2 cellular contexts compared by ENCODE assay signal in genomic region chr11:61171907-61172306, GRCh38.
TF ChIP-seq lines count a peak whose summit lies in the region.

No MANE protein-coding gene starts in this region.

TF ChIP-seq in GM12878, 131 proteins besides CTCF, POLR2A, EP300 and RAD21:
- TF ChIP-seq PKNOX1 (IDR thresholded peaks at IDR 0.05), result peak; percentile 80
- TF ChIP-seq POU2F2 (IDR thresholded peaks at IDR 0.05; ENCODE audit: borderline replicate concordance, low read depth, low read length), result no peak
- peak; percentile 78 for TF ChIP-seq PBX3 (IDR thresholded peaks at IDR 0.05; ENCODE audit: insufficient replicate concordance, low read depth, low read length)
- no peak for TF ChIP-seq ATF2 (IDR thresholded peaks at IDR 0.05; ENCODE audit: low read length)
- TF ChIP-seq RUNX3 (IDR thresholded peaks at IDR 0.05; ENCODE audit: low read length), result peak; percentile 47; the same call in 1 of the 2 replicates
- TF ChIP-seq ZZZ3 (IDR thresholded peaks at IDR 0.05; ENCODE audit: control insufficient read depth, insufficient read length, low read depth), result no peak
- no peak for TF ChIP-seq MTA3 (IDR thresholded peaks at IDR 0.05; ENCODE audit: borderline replicate concordance, low read length)

TF ChIP-seq in HepG2, 621 proteins besides CTCF, POLR2A, EP300 and RAD21:
- TF ChIP-seq ZNF720 (CRISPR knock-in tag; IDR thresholded peaks at IDR 0.05) (no peak), HES4 (CRISPR knock-in tag; IDR thresholded peaks at IDR 0.05; ENCODE audit: borderline replicate concordance) (no peak), ZNF768 (CRISPR knock-in tag; IDR thresholded peaks at IDR 0.05) (no peak), ZNF343 (CRISPR knock-in tag; IDR thresholded peaks at IDR 0.05) (no peak), ARID5B (CRISPR knock-in tag; IDR thresholded peaks at IDR 0.05) (no peak), CHCHD3 (CRISPR knock-in tag; IDR thresholded peaks at IDR 0.05) (no peak), CREBL2 (CRISPR knock-in tag; IDR thresholded peaks at IDR 0.05; ENCODE audit: borderline replicate concordance) (no peak), ZNF878 (CRISPR knock-in tag; IDR thresholded peaks at IDR 0.05) (no peak), EED (CRISPR knock-in tag; IDR thresholded peaks at IDR 0.05) (no peak), ASH2L (IDR thresholded peaks at IDR 0.05; ENCODE audit: insufficient read length, low read depth, low read length) (no peak), ZNF451 (CRISPR knock-in tag; IDR thresholded peaks at IDR 0.05) (no peak), SP2 (CRISPR knock-in tag; IDR thresholded peaks at IDR 0.05) (no peak)
